In genomic region chr1:93758842-93759515, GRCh38 we compare ENCODE assay signal across 8 cellular contexts.
A peak's percentile ranks its signal among the peaks of the same experiment; 100 is the strongest.
DNase-seq lines count a peak whose midpoint lies in the region; TF ChIP-seq lines count a peak whose summit lies in the region.

No MANE protein-coding gene starts in this region.

- WGBS in thyroid gland, 2 donors = 71 to 74% methylated on average over 7 of the region's 7 CpGs

- no peaks in the 10 kb centered on the region for H3K9me3 ChIP-seq in thyroid gland

- no peaks in the 10 kb centered on the region for H3K36me3 ChIP-seq in thyroid gland

- H3K27me3 Mint-ChIP-seq in activated naive CD4-positive, alpha-beta T cell treated with anti-CD3 and anti-CD28 coated beads, Interleukin-2, amount 10 ng/mL, durations not matched to agents 7 days and 5 days = peaks cover 14% of the 10 kb centered on the region
- H3K27me3 Mint-ChIP-seq in type B pancreatic cell = no peaks in the 10 kb centered on the region

- no peak for TF ChIP-seq POLR2A in thyroid gland (IDR thresholded peaks at IDR 0.05)

- peak; percentile 41 for DNase-seq in activated naive CD4-positive, alpha-beta T cell treated with anti-CD3 and anti-CD28 coated beads, Interleukin-2, amount 10 ng/mL, durations not matched to agents 7 days and 5 days
- no peak for DNase-seq in activated naive CD4-positive, alpha-beta T cell treated with anti-CD3 and anti-CD28 coated beads, Interleukin-2, amount 50 U/mL, for 16 hours
- peak; percentile 38 for DNase-seq in UCSD-AML1 (lab: John Stamatoyannopoulos, UW; ENCODE audit: unreplicated experiment)
- DNase-seq in glomerular visceral epithelial cell (ENCODE audit: extremely low spot score) = peak; percentile 68
- DNase-seq in type B pancreatic cell (ENCODE audit: extremely low spot score, unreplicated experiment) = no peak
- DNase-seq in thyroid gland = no peak
- no peak for DNase-seq in dorsolateral prefrontal cortex
- DNase-seq in G401 (ENCODE audit: low spot score) = no peak

- no peak overlapping the region for H3K27ac ChIP-seq in thyroid gland
- no peak overlapping the region for H3K27ac ChIP-seq in dorsolateral prefrontal cortex

- CTCF ChIA-PET in activated naive CD4-positive, alpha-beta T cell treated with anti-CD3 and anti-CD28 coated beads, Interleukin-2, amount 10 ng/mL, durations not matched to agents 7 days and 5 days (lab: Charles Lee) = no interaction called here

- in situ Hi-C loops in G401 (cut with HindIII; ENCODE audit: low sequenced_read_pairs) = no loop called here

- peak overlapping the region; percentile 0 for H3K27ac Mint-ChIP-seq in activated naive CD4-positive, alpha-beta T cell treated with anti-CD3 and anti-CD28 coated beads, Interleukin-2, amount 10 ng/mL, durations not matched to agents 7 days and 5 days
- H3K27ac Mint-ChIP-seq in type B pancreatic cell = peak overlapping the region; percentile 23

- H3K27me3 ChIP-seq in thyroid gland (no peaks in the 10 kb centered on the region), dorsolateral prefrontal cortex (no peaks in the 10 kb centered on the region)

- H3K36me3 Mint-ChIP-seq in activated naive CD4-positive, alpha-beta T cell treated with anti-CD3 and anti-CD28 coated beads, Interleukin-2, amount 10 ng/mL, durations not matched to agents 7 days and 5 days = no peaks in the 10 kb centered on the region
- H3K36me3 Mint-ChIP-seq in type B pancreatic cell = peaks cover 4% of the 10 kb centered on the region

- no peak overlapping the region for H3K4me3 Mint-ChIP-seq in activated naive CD4-positive, alpha-beta T cell treated with anti-CD3 and anti-CD28 coated beads, Interleukin-2, amount 10 ng/mL, durations not matched to agents 7 days and 5 days
- H3K4me3 Mint-ChIP-seq in type B pancreatic cell = no peak overlapping the region

- H3K4me1 ChIP-seq in thyroid gland = peaks cover 0 to 6% of the 10 kb centered on the region in 2 donors

- intact Hi-C loops in thyroid gland (cut with DNase I) (no loop called here), dorsolateral prefrontal cortex (cut with DNase I) (no loop called here)

- H3K4me3 ChIP-seq in thyroid gland (replicated peaks in 1 of 3) (no peak overlapping the region), dorsolateral prefrontal cortex (no peak overlapping the region)

- H3K4me1 Mint-ChIP-seq in activated naive CD4-positive, alpha-beta T cell treated with anti-CD3 and anti-CD28 coated beads, Interleukin-2, amount 10 ng/mL, durations not matched to agents 7 days and 5 days = peaks cover 16% of the 10 kb centered on the region
- H3K4me1 Mint-ChIP-seq in type B pancreatic cell (ENCODE audit: unreplicated experiment) = peaks cover 13% of the 10 kb centered on the region

- TF ChIP-seq CTCF in type B pancreatic cell (conservative IDR thresholded peaks at IDR 0.05) (peak; percentile 20), thyroid gland (IDR thresholded peaks at IDR 0.05) (no peak), dorsolateral prefrontal cortex (IDR thresholded peaks at IDR 0.05 in 54 of 56, conservative IDR thresholded peaks at IDR 0.05 in 2 of 56; ENCODE audit: low read depth in 1 of 56, partially characterized antibody in 56 of 56) (no peak)

- H3K9me3 Mint-ChIP-seq in activated naive CD4-positive, alpha-beta T cell treated with anti-CD3 and anti-CD28 coated beads, Interleukin-2, amount 10 ng/mL, durations not matched to agents 7 days and 5 days = no peaks in the 10 kb centered on the region
- no peaks in the 10 kb centered on the region for H3K9me3 Mint-ChIP-seq in type B pancreatic cell

Comparison
In these comparisons a context has a peak if more than half of its experiments do, and no peak if none do; other contexts are left out.
1. DNase-seq: peak in activated naive CD4-positive, alpha-beta T cell treated with anti-CD3 and anti-CD28 coated beads, Interleukin-2, amount 10 ng/mL, durations not matched to agents 7 days and 5 days (single experiment), UCSD-AML1 (single experiment) and glomerular visceral epithelial cell (single experiment); none in activated naive CD4-positive, alpha-beta T cell treated with anti-CD3 and anti-CD28 coated beads, Interleukin-2, amount 50 U/mL, for 16 hours (single experiment), type B pancreatic cell (single experiment), thyroid gland (0 of 2), dorsolateral prefrontal cortex (0 of 10) and G401 (single experiment).